In the genomic region with DNA sequence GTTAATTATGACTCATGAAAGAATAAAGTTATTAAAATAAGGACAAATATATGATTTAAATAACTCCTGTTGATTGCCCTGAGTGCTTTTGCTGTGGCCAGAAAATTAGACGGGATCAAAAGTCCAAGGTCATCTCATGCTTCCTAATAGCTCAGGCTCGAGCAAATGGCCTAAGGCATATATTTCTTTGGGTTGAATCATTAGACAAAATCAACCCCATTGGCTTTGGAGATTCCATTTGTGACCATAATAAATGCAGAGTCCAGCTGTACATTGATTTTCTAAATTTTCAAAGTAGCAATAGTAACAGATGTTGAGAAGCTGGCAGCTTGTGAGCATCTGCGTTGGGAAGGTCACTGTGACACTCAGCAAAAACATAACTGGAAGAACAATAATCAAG, we compare ENCODE assay signal across 20 cellular contexts.
"Had no signal": no experiment of that assay in that cellular context is flagged by ENCODE, and none has a peak within 500 bp of the region (broad histone marks: within the 10 kb centered on the region; RNA-seq: fewer than 3 reads in every experiment).

No MANE protein-coding gene starts in this region.

- H3K9me3 ChIP-seq: Peyer's patch, SJSA1 had no signal

- H3K4me3 ChIP-seq: Peyer's patch, SJSA1 had no signal

- DNase-seq: activated B cell treated with CpG ODN at 0.5 μM for 24 hours; activated CD4-positive, alpha-beta memory T cell treated with anti-CD3 and anti-CD28 coated beads for 36 hours; activated CD4-positive, alpha-beta T cell treated with anti-CD3 and anti-CD28 coated beads for 1 hour; activated CD4-positive, alpha-beta T cell treated with anti-CD3 and anti-CD28 coated beads, Interleukin-2, amount 10 ng/mL, durations not matched to agents 7 days and 5 days; activated CD8-positive, alpha-beta memory T cell treated with anti-CD3 and anti-CD28 coated beads for 24 hours; activated effector memory CD4-positive, alpha-beta T cell treated with anti-CD3 and anti-CD28 coated beads, Interleukin-2, amount 50 U/mL, for 16 hours; activated naive CD4-positive, alpha-beta T cell treated with Interleukin-2 at 50 U/mL for 16 hours; activated T-cell treated with anti-CD3 and anti-CD28 coated beads, Interleukin-2, amount 50 U/mL, for 4 hours; amygdala; cortex of kidney; NCI-H1092; NCI-H2029 treated with DMSO at 0.1 percent for 48 hours; NCI-H2227 treated with DMSO at 0.1 percent for 48 hours; NCI-H526 treated with DMSO at 0.1 percent for 48 hours; NK-92 treated with Interleukin-12 subunit alpha and Interleukin-12 subunit beta, amount 100 ng/mL, for 24 hours; Peyer's patch; SHP77; T-helper 17 cell; T-helper 9 cell had no signal

- H3K27ac ChIP-seq: Peyer's patch, SJSA1 had no signal

- H3K36me3 ChIP-seq: Peyer's patch, SJSA1 had no signal

- ATAC-seq: activated T-cell treated with anti-CD3 and anti-CD28 coated beads, Interleukin-2, amount 50 U/mL, for 4 hours; T-helper 17 cell had no signal

- H3K27me3 ChIP-seq: Peyer's patch, SJSA1 had no signal

- H3K4me1 ChIP-seq: Peyer's patch, SJSA1 had no signal
